ENCODE assay signal across 1 cellular context in the genomic region with DNA sequence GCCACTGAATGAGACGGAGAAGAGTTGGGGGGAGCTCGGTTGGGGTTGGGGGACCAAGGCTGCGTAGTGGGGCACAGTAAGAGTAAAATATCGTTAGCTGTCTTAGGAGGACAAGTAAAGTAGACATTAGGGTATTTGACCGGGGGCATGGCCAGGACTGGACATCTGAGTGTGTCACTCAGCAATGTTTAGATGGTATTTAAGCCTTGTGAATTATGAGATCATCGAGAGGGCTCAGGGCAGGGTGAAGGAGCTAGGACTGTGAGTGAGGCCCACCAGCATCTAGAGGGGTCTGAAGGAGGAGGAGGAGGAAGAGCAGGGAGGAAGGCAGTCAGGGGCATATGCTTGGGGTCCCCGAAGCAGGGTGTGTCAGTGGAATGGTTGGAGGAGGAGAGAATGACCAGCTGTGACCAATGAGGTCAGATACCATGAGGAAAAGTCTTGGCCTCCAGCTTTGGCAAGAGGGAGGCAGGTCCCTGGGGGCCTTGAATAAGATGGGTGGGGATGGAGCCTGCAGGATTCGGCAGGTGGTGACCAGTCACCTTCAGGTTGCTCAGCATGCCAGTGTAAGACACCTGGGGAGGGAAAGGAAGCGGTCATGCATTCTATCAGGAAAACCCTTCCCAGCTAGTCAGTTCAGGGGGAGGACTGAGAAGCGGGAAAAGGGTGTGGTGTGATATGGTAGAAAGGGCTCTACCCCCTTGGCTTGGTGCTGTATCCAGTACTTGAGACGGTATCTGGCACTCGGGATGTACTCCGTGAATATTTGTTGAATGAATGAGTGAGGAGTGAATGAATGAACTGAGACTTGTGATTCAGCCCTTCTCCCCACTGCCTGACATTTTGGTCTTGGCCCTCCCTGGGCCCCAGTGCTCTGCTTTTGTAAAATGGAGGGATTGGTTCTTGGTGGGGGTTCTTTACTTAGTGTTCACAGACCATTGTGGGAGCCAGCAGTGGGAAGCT.
TF ChIP-seq lines count a peak whose summit lies in the region.

No MANE protein-coding gene starts in this region.

TF ChIP-seq in SK-N-SH treated with all-trans-retinoic acid at 6 μM for 48 hours, 23 proteins besides CTCF, POLR2A, EP300 and RAD21 (continued from another document):
- TF ChIP-seq TCF4 (CRISPR knock-in tag; IDR thresholded peaks at IDR 0.05; ENCODE audit: borderline replicate concordance) (no peak), BACH2 (CRISPR knock-in tag; IDR thresholded peaks at IDR 0.05; ENCODE audit: borderline replicate concordance) (no peak), ZFP30 (CRISPR knock-in tag; IDR thresholded peaks at IDR 0.05) (no peak), ARNTL (CRISPR knock-in tag; IDR thresholded peaks at IDR 0.05; ENCODE audit: borderline replicate concordance, low read depth) (no peak), GLIS3 (CRISPR knock-in tag; IDR thresholded peaks at IDR 0.05) (no peak), TOX (CRISPR knock-in tag; IDR thresholded peaks at IDR 0.05; ENCODE audit: borderline replicate concordance) (no peak), OSR1 (CRISPR knock-in tag; IDR thresholded peaks at IDR 0.05) (no peak), ISL1 (CRISPR knock-in tag; IDR thresholded peaks at IDR 0.05) (no peak), PPARA (CRISPR knock-in tag; IDR thresholded peaks at IDR 0.05; ENCODE audit: borderline replicate concordance) (no peak), ZFP3 (CRISPR knock-in tag; IDR thresholded peaks at IDR 0.05) (no peak), ESRRG (CRISPR knock-in tag; IDR thresholded peaks at IDR 0.05) (no peak)
- TF ChIP-seq, protein P1, sequence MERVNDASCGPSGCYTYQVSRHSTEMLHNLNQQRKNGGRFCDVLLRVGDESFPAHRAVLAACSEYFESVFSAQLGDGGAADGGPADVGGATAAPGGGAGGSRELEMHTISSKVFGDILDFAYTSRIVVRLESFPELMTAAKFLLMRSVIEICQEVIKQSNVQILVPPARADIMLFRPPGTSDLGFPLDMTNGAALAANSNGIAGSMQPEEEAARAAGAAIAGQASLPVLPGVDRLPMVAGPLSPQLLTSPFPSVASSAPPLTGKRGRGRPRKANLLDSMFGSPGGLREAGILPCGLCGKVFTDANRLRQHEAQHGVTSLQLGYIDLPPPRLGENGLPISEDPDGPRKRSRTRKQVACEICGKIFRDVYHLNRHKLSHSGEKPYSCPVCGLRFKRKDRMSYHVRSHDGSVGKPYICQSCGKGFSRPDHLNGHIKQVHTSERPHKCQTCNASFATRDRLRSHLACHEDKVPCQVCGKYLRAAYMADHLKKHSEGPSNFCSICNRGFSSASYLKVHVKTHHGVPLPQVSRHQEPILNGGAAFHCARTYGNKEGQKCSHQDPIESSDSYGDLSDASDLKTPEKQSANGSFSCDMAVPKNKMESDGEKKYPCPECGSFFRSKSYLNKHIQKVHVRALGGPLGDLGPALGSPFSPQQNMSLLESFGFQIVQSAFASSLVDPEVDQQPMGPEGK (CRISPR knock-in tag; IDR thresholded peaks at IDR 0.05; ENCODE audit: borderline replicate concordance): no peak
